8 cellular contexts compared by ENCODE assay signal in the genomic region with DNA sequence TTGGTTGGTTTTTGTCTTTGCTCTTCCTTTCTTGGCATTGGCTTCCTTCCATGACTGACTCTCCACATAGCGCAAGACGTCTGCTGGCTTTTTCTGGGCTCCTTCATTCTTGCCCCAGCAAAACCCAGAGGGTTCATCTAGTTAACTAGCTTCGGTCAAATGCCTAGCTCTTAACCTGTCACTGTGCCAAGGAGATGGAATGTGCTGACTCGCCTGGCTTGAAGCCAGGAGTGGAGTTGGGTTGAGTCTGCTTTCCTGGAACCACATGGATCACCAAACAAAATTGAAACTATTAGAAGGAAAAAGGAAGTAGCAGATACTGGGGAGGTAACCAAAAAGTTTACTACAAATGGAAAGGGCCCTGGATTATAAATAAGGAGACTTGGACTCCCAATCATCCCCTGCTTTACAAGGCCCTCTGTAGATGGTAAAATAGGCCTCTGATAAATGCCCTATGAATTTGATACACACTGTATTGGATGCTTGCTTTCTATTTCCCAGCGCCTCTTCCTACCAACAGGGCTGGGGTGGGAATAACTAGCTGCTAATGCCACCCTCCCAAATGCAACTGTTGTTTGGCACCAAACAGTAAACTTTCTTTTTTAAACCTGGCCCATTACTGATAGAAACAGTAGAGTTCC. TPM values are rescaled to one million over a fixed set of nuclear protein-coding genes. Genes with fewer than 3 reads are reported as not detected.
DNase-seq lines count a peak whose midpoint lies in the region; ATAC-seq, FAIRE-seq and TF ChIP-seq lines count a peak whose summit lies in the region.

No MANE protein-coding gene starts in this region.

- no peak for ATAC-seq in HG02759 (IDR thresholded peaks at IDR 0.05; ENCODE audit: unreplicated experiment)

- peaks cover 49% of the 10 kb centered on the region for H3K36me3 Mint-ChIP-seq in T-helper 2 cell treated with Interferon-gamma antibody and Interleukin-4, amounts not matched to agents 5 μg/mL and 100 μg/mL, for 36 hours (ENCODE audit: low read depth)

- TF ChIP-seq CTCF in fibroblast of pulmonary artery (IDR thresholded peaks at IDR 0.05; ENCODE audit: low read length, missing control alignments) (no peak), GM10266 (IDR thresholded peaks at IDR 0.05; ENCODE audit: control insufficient read depth, insufficient read depth, low read depth, missing control alignments) (no peak)

- no peak for DNase-seq in GM19239 (ENCODE audit: insufficient read length, low spot score)
- peak; percentile 79 for DNase-seq in RKO (ENCODE audit: low spot score)
- peak; percentile 88 for DNase-seq in fibroblast of pulmonary artery (ENCODE audit: low read depth)
- peak; percentile 96 for DNase-seq in renal cortical epithelial cell (ENCODE audit: low read depth)
- DNase-seq in stimulated activated CD4-positive, alpha-beta T cell treated with anti-CD3 and anti-CD28 coated beads, Interleukin-12 subunit alpha, Interleukin-12 subunit beta, amount 100 ng/mL, for 4 hours = no peak
- no peak for DNase-seq in GM10266 (ENCODE audit: extremely low spot score)
- DNase-seq in T-helper 2 cell treated with Interferon-gamma antibody and Interleukin-4, amounts not matched to agents 5 μg/mL and 100 μg/mL, for 36 hours (ENCODE audit: low spot score) = no peak

- H3K4me3 ChIP-seq in fibroblast of pulmonary artery (replicated peaks; ENCODE audit: low read depth, low read length) = no peak overlapping the region

- no peaks in the 10 kb centered on the region for H3K27me3 Mint-ChIP-seq in T-helper 2 cell treated with Interferon-gamma antibody and Interleukin-4, amounts not matched to agents 5 μg/mL and 100 μg/mL, for 36 hours (ENCODE audit: low read depth)

- H3K4me1 Mint-ChIP-seq in T-helper 2 cell treated with Interferon-gamma antibody and Interleukin-4, amounts not matched to agents 5 μg/mL and 100 μg/mL, for 36 hours (ENCODE audit: low read depth) = peaks cover 32% of the 10 kb centered on the region

- H3K4me3 Mint-ChIP-seq in T-helper 2 cell treated with Interferon-gamma antibody and Interleukin-4, amounts not matched to agents 5 μg/mL and 100 μg/mL, for 36 hours = no peak overlapping the region

- peak; percentile 65 for FAIRE-seq in GM19239 (lab: Jason Lieb, UNC)

- H3K9me3 Mint-ChIP-seq in T-helper 2 cell treated with Interferon-gamma antibody and Interleukin-4, amounts not matched to agents 5 μg/mL and 100 μg/mL, for 36 hours = no peaks in the 10 kb centered on the region

- no peak overlapping the region for H3K27ac Mint-ChIP-seq in T-helper 2 cell treated with Interferon-gamma antibody and Interleukin-4, amounts not matched to agents 5 μg/mL and 100 μg/mL, for 36 hours

RNA-seq across cellular contexts. Expression of a gene that starts 11.3 kb away (rescaled TPM):
- total RNA-seq in renal cortical epithelial cell = 251 and 297 TPM in 2 replicates

RNA-seq across cellular contexts. Expression of a gene that starts 53.7 kb away (rescaled TPM):
- 34.8 and 124 TPM in 2 replicates for total RNA-seq in renal cortical epithelial cell

Comparison
In these comparisons a context has a peak if more than half of its experiments do, and no peak if none do; other contexts are left out.
1. DNase-seq: peak in RKO (single experiment), fibroblast of pulmonary artery (single experiment) and renal cortical epithelial cell (single experiment); none in GM19239 (single experiment), stimulated activated CD4-positive, alpha-beta T cell treated with anti-CD3 and anti-CD28 coated beads, Interleukin-12 subunit alpha, Interleukin-12 subunit beta, amount 100 ng/mL, for 4 hours (single experiment), GM10266 (single experiment) and T-helper 2 cell treated with Interferon-gamma antibody and Interleukin-4, amounts not matched to agents 5 μg/mL and 100 μg/mL, for 36 hours (single experiment).